9 cellular contexts compared by ENCODE assay signal in the genomic region with DNA sequence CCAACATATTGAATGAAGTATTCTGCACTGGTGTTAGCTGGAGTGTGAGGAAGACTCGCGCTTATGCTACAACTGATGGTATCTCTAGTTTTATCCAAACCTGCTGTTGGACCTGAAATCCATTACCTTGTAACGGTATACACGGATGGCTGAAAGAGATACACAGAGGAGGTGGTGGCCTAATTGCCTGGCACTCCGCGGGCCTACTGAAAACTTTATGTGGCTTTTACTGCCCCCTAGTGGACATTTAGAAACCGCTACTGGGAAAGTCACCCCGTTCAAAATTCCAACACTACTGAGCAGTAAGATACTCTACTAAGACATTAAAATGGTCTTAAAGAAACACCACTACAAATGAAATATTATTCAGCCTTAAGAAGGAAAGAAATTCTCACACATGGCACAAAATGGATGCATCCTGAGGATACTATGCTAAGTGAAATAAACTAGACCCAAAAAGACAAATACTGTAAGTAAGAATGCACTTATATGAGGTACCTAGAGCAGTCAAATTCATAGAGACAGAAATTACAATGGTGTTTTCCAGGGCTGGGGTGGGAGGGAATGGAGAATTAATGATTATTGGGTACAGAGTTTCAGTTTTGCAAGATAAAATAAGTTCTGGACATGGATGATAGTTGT.
DNase-seq lines count a peak whose midpoint lies in the region; ATAC-seq and TF ChIP-seq lines count a peak whose summit lies in the region.
"Had no signal": no experiment of that assay in that cellular context is flagged by ENCODE, and none has a peak within 500 bp of the region (broad histone marks: within the 10 kb centered on the region; RNA-seq: fewer than 3 reads in every experiment).

No MANE protein-coding gene starts in this region.

- H2AFZ ChIP-seq in GM23248 (no peak overlapping the region), mesenchymal stem cell (ENCODE audit: low read depth, low read length) (no peak overlapping the region)

- H3K79me1 ChIP-seq in mesenchymal stem cell (replicated peaks; ENCODE audit: low read length, poor library complexity, severe bottlenecking): peaks cover 4% of the 10 kb centered on the region

- no peaks in the 10 kb centered on the region; the same call in 1 of the 2 replicates for H3K79me2 ChIP-seq in GM23248 (ENCODE audit: insufficient read depth)

- H4K91ac ChIP-seq in mesenchymal stem cell (ENCODE audit: low read length): no peak overlapping the region

- no peak overlapping the region for H2BK15ac ChIP-seq in mesenchymal stem cell (ENCODE audit: low read depth, poor library complexity, severe bottlenecking)

- peak; percentile 51 for TF ChIP-seq CTCF in activated B cell treated with CpG ODN at 0.5 μM for 24 hours (IDR thresholded peaks at IDR 0.05)

- DNase-seq in CD8-positive, alpha-beta memory T cell: peak in 4 of 5 donors; percentile 9 to 38 (median 29)
- peak; percentile 86 for DNase-seq in GM23248
- DNase-seq in NCI-H2171 (lab: John Stamatoyannopoulos, UW): peak; percentile 69
- no peak for DNase-seq in activated B cell treated with CpG ODN at 0.5 μM for 24 hours
- DNase-seq in effector memory CD8-positive, alpha-beta T cell: peak; percentile 33 to 44 (median 41)
- DNase-seq in mesenchymal stem cell: peak; percentile 76
- peak; percentile 11 to 59 for DNase-seq in stimulated activated effector memory CD8-positive, alpha-beta T cell treated with anti-CD3 and anti-CD28 coated beads, Interleukin-12 subunit alpha, Interleukin-12 subunit beta, amount 100 ng/mL, for 72 hours (ENCODE audit: low spot score in 2 of 2)

- no peaks in the 10 kb centered on the region for H3K27me3 ChIP-seq in CD8-positive, alpha-beta memory T cell (ENCODE audit: insufficient read depth, low read length, poor library complexity, severe bottlenecking)
- H3K27me3 ChIP-seq in GM23248 (replicated peaks; ENCODE audit: insufficient read depth) (no peaks in the 10 kb centered on the region), mesenchymal stem cell (ENCODE audit: control insufficient read depth in 1 of 2, insufficient read depth in 1 of 2, low read length in 2 of 2) (no peaks in the 10 kb centered on the region)

- no peaks in the 10 kb centered on the region for H3K4me1 Mint-ChIP-seq in CD8-positive, alpha-beta memory T cell
- no peaks in the 10 kb centered on the region for H3K4me1 Mint-ChIP-seq in activated B cell treated with CpG ODN at 0.5 μM for 24 hours
- peaks cover 0 to 3% of the 10 kb centered on the region in 2 donors for H3K4me1 Mint-ChIP-seq in effector memory CD8-positive, alpha-beta T cell (ENCODE audit: low read depth in 2 of 2)
- H3K4me1 Mint-ChIP-seq in stimulated activated effector memory CD8-positive, alpha-beta T cell treated with anti-CD3 and anti-CD28 coated beads, Interleukin-12 subunit alpha, Interleukin-12 subunit beta, amount 100 ng/mL, for 72 hours: no peaks in the 10 kb centered on the region

- H3K9ac ChIP-seq in GM23248: no peak overlapping the region
- no peak overlapping the region for H3K9ac ChIP-seq in mesenchymal stem cell (ENCODE audit: low read length)

- H3K9me3 Mint-ChIP-seq in CD8-positive, alpha-beta memory T cell: no peaks in the 10 kb centered on the region
- no peaks in the 10 kb centered on the region for H3K9me3 Mint-ChIP-seq in activated B cell treated with CpG ODN at 0.5 μM for 24 hours
- no peaks in the 10 kb centered on the region for H3K9me3 Mint-ChIP-seq in effector memory CD8-positive, alpha-beta T cell
- H3K9me3 Mint-ChIP-seq in stimulated activated effector memory CD8-positive, alpha-beta T cell treated with anti-CD3 and anti-CD28 coated beads, Interleukin-12 subunit alpha, Interleukin-12 subunit beta, amount 100 ng/mL, for 72 hours: no peaks in the 10 kb centered on the region
- H3K9me3 Mint-ChIP-seq: T-helper 1 cell treated with Interleukin-12 subunit alpha and Interleukin-12 subunit beta and Interleukin-4 antibody, amounts not matched to agents 30 μg/mL and 1 μg/mL, for 36 hours had no signal

- no peak overlapping the region for H3K14ac ChIP-seq in mesenchymal stem cell (ENCODE audit: low read length in 2 of 2)

- H3K4me3 Mint-ChIP-seq in CD8-positive, alpha-beta memory T cell: no peak overlapping the region
- no peak overlapping the region for H3K4me3 Mint-ChIP-seq in activated B cell treated with CpG ODN at 0.5 μM for 24 hours
- no peak overlapping the region for H3K4me3 Mint-ChIP-seq in effector memory CD8-positive, alpha-beta T cell
- H3K4me3 Mint-ChIP-seq in stimulated activated effector memory CD8-positive, alpha-beta T cell treated with anti-CD3 and anti-CD28 coated beads, Interleukin-12 subunit alpha, Interleukin-12 subunit beta, amount 100 ng/mL, for 72 hours: no peak overlapping the region
- H3K4me3 Mint-ChIP-seq: T-helper 1 cell treated with Interleukin-12 subunit alpha and Interleukin-12 subunit beta and Interleukin-4 antibody, amounts not matched to agents 30 μg/mL and 1 μg/mL, for 36 hours had no signal

- peaks cover 0 to 12% (median 3%) of the 10 kb centered on the region in 3 donors for H3K36me3 Mint-ChIP-seq in CD8-positive, alpha-beta memory T cell
- peaks cover 4% of the 10 kb centered on the region for H3K36me3 Mint-ChIP-seq in activated B cell treated with CpG ODN at 0.5 μM for 24 hours (ENCODE audit: low read depth)
- H3K36me3 Mint-ChIP-seq in effector memory CD8-positive, alpha-beta T cell (ENCODE audit: insufficient read depth): peaks cover 7% of the 10 kb centered on the region
- no peaks in the 10 kb centered on the region for H3K36me3 Mint-ChIP-seq in stimulated activated effector memory CD8-positive, alpha-beta T cell treated with anti-CD3 and anti-CD28 coated beads, Interleukin-12 subunit alpha, Interleukin-12 subunit beta, amount 100 ng/mL, for 72 hours

- H3K27ac Mint-ChIP-seq in CD8-positive, alpha-beta memory T cell: no peak overlapping the region
- no peak overlapping the region for H3K27ac Mint-ChIP-seq in activated B cell treated with CpG ODN at 0.5 μM for 24 hours
- no peak overlapping the region for H3K27ac Mint-ChIP-seq in effector memory CD8-positive, alpha-beta T cell
- H3K27ac Mint-ChIP-seq in stimulated activated effector memory CD8-positive, alpha-beta T cell treated with anti-CD3 and anti-CD28 coated beads, Interleukin-12 subunit alpha, Interleukin-12 subunit beta, amount 100 ng/mL, for 72 hours: no peak overlapping the region
- H3K27ac Mint-ChIP-seq: T-helper 1 cell treated with Interleukin-12 subunit alpha and Interleukin-12 subunit beta and Interleukin-4 antibody, amounts not matched to agents 30 μg/mL and 1 μg/mL, for 36 hours had no signal

- H3K4me1 ChIP-seq in CD8-positive, alpha-beta memory T cell (ENCODE audit: insufficient read depth, low read length): no peaks in the 10 kb centered on the region
- H3K4me1 ChIP-seq in GM23248 (ENCODE audit: insufficient read depth) (no peaks in the 10 kb centered on the region), mesenchymal stem cell (ENCODE audit: control insufficient read depth, insufficient read depth, low read depth, low read length) (peaks cover 5% of the 10 kb centered on the region)

- no peaks in the 10 kb centered on the region for H3K9me3 ChIP-seq in CD8-positive, alpha-beta memory T cell (ENCODE audit: low read length)
- H3K9me3 ChIP-seq in GM23248 (ENCODE audit: low read depth) (no peaks in the 10 kb centered on the region), mesenchymal stem cell (ENCODE audit: control insufficient read depth, low read length) (no peaks in the 10 kb centered on the region)

- no peaks in the 10 kb centered on the region for H3K9me2 ChIP-seq in GM23248 (ENCODE audit: insufficient read depth)

- no peak overlapping the region for H2BK120ac ChIP-seq in mesenchymal stem cell (ENCODE audit: low read depth, low read length)

- no peaks in the 10 kb centered on the region; the same call in 1 of the 2 replicates for H4K20me1 ChIP-seq in GM23248 (ENCODE audit: insufficient read depth)

- POLR2A ChIA-PET in CD8-positive, alpha-beta memory T cell (lab: Charles Lee): no interaction called here
- POLR2A ChIA-PET in activated B cell treated with CpG ODN at 0.5 μM for 24 hours (lab: Charles Lee): no interaction called here

- in situ Hi-C loops in GM23248 (cut with MboI): no loop called here

- H3F3A ChIP-seq in GM23248 (ENCODE audit: insufficient read depth): no peaks in the 10 kb centered on the region

- intact Hi-C loops in activated B cell treated with CpG ODN at 0.5 μM for 24 hours (cut with micrococcal nuclease): loop anchor here (1.0 to 5.0 kb wide), 7 partner anchors 248 to 530 kb away; no protein-coding TSS in a partner anchor

- H3K36me3 ChIP-seq in CD8-positive, alpha-beta memory T cell (ENCODE audit: insufficient read depth, low read length): no peaks in the 10 kb centered on the region
- no peaks in the 10 kb centered on the region for H3K36me3 ChIP-seq in GM23248 (ENCODE audit: low read depth)
- peaks cover 0 to 7% of the 10 kb centered on the region in 2 experiments for H3K36me3 ChIP-seq in mesenchymal stem cell (ENCODE audit: control insufficient read depth in 1 of 2, insufficient read depth in 2 of 2, low read depth in 1 of 2, low read length in 2 of 2)

- WGBS in GM23248 (ENCODE audit: low coverage in 1 of 2, low lambda C conversion rate in 2 of 2, missing lambda C conversion rate in 2 of 2), 2 experiments: 22% methylated on average over 8 of the region's 8 CpGs
- 3% methylated on average over 8 of the region's 8 CpGs for WGBS in mesenchymal stem cell

- H2AK5ac ChIP-seq in mesenchymal stem cell (ENCODE audit: low read length, severe bottlenecking): no peak overlapping the region

- no peak overlapping the region for H3K4me2 ChIP-seq in GM23248 (ENCODE audit: unreplicated experiment)
- no peak overlapping the region for H3K4me2 ChIP-seq in mesenchymal stem cell (ENCODE audit: low read length, poor library complexity, severe bottlenecking)

- H3K23ac ChIP-seq in mesenchymal stem cell (ENCODE audit: low read length in 2 of 2): no peak overlapping the region

- no peak overlapping the region for H2BK5ac ChIP-seq in mesenchymal stem cell (ENCODE audit: low read depth, low read length, poor library complexity, severe bottlenecking)

- H3K27ac ChIP-seq in CD8-positive, alpha-beta memory T cell (ENCODE audit: low read depth, low read length): no peak overlapping the region
- H3K27ac ChIP-seq in GM23248 (no peak overlapping the region), mesenchymal stem cell (ENCODE audit: low read length, poor library complexity, severe bottlenecking) (no peak overlapping the region)

- H3K4ac ChIP-seq in mesenchymal stem cell (ENCODE audit: low read depth in 1 of 2, low read length in 2 of 2): no peak overlapping the region

- ATAC-seq in activated B cell treated with CpG ODN at 0.5 μM for 24 hours (ENCODE audit: low read depth) (peak; percentile 80), HG02973 (IDR thresholded peaks at IDR 0.05; ENCODE audit: unreplicated experiment) (no peak)
- peak; percentile 66 for ATAC-seq in effector memory CD8-positive, alpha-beta T cell (replicated peaks)
- ATAC-seq in stimulated activated effector memory CD8-positive, alpha-beta T cell treated with anti-CD3 and anti-CD28 coated beads, Interleukin-12 subunit alpha, Interleukin-12 subunit beta, amount 100 ng/mL, for 72 hours: peak; percentile 69

- no peak overlapping the region for H3K4me3 ChIP-seq in CD8-positive, alpha-beta memory T cell (ENCODE audit: low read length)
- no peak overlapping the region for H3K4me3 ChIP-seq in GM23248
- no peak overlapping the region for H3K4me3 ChIP-seq in mesenchymal stem cell (ENCODE audit: insufficient read depth in 1 of 2, low read depth in 1 of 2, low read length in 2 of 2)

- no peaks in the 10 kb centered on the region for H3K27me3 Mint-ChIP-seq in CD8-positive, alpha-beta memory T cell
- no peaks in the 10 kb centered on the region for H3K27me3 Mint-ChIP-seq in activated B cell treated with CpG ODN at 0.5 μM for 24 hours
- no peaks in the 10 kb centered on the region for H3K27me3 Mint-ChIP-seq in effector memory CD8-positive, alpha-beta T cell

- CTCF ChIA-PET in CD8-positive, alpha-beta memory T cell (lab: Charles Lee): no interaction called here
- CTCF ChIA-PET in activated B cell treated with CpG ODN at 0.5 μM for 24 hours (lab: Charles Lee): interaction anchor here (0.8 kb wide), 1 partner anchor 445 kb away, joined by 3 read pairs; no protein-coding TSS in a partner anchor

- H2BK12ac ChIP-seq in mesenchymal stem cell (ENCODE audit: low read length in 2 of 2): no peak overlapping the region

- no peak overlapping the region for H3K18ac ChIP-seq in mesenchymal stem cell (ENCODE audit: low read depth in 1 of 2, low read length in 2 of 2)

- H4K8ac ChIP-seq in mesenchymal stem cell (ENCODE audit: low read length): no peak overlapping the region
